In the genomic region with DNA sequence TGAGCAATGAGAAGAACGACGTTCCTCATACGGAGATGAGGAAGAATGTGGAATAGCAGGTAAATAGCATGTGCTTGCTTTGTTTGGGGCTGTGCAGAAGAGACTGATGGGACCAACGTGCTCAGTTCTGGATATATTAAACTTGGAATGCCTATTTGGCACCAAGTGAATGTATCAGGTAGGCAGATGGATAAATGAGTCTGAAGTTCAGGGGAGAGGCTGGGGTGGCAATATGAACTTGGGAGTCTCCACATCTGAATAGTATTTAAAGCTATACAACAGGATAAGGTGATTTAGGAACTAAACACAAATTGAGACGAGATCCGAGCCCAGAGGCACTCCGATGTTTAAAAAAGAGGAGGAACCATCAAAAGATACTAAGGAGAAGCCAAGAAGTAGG, we compare ENCODE assay signal across 36 cellular contexts. TPM values are rescaled to one million over a fixed set of nuclear protein-coding genes. Genes with fewer than 3 reads are reported as not detected.
A peak's percentile ranks its signal among the peaks of the same experiment; 100 is the strongest.
DNase-seq lines count a peak whose midpoint lies in the region; ATAC-seq, FAIRE-seq and TF ChIP-seq lines count a peak whose summit lies in the region.
"Had no signal": no experiment of that assay in that cellular context is flagged by ENCODE, and none has a peak within 500 bp of the region (broad histone marks: within the 10 kb centered on the region; RNA-seq: fewer than 3 reads in every experiment).

No MANE protein-coding gene starts in this region.

- H3K36me3 Mint-ChIP-seq in CD8-positive, alpha-beta T cell: peaks cover 4% of the 10 kb centered on the region
- H3K36me3 Mint-ChIP-seq in T-helper 17 cell (ENCODE audit: low read depth): no peaks in the 10 kb centered on the region

- no peak for DNase-seq in CD8-positive, alpha-beta T cell
- no peak for DNase-seq in T-helper 17 cell
- no peak for DNase-seq in left colon
- peak; percentile 74 for DNase-seq in small intestine
- DNase-seq in superior temporal gyrus (ENCODE audit: extremely low spot score): no peak
- no peak for DNase-seq in ecto neural progenitor cell (ENCODE audit: low spot score)
- no peak for DNase-seq in H7
- DNase-seq: 8988T; ACHN; AML-193; BE2C; C1 segment of cervical spinal cord; Caco-2; Calu3; CD4-positive, alpha-beta memory T cell; CD4-positive, alpha-beta T cell; CD4-positive, CD25-positive, alpha-beta regulatory T cell; CD8-positive, alpha-beta memory T cell; COR-L47; DMS 273 treated with DMSO at 0.1 percent for 48 hours; DMS153; DMS53; DMS79; DMS79 treated with DMSO at 0.1 percent for 48 hours; DND-41; EL had no signal

- POLR2A ChIA-PET in CD8-positive, alpha-beta T cell (lab: Charles Lee): interaction anchor here (1.6 kb wide), 1 partner anchor 13 kb away, joined by 6 read pairs; a partner anchor contains a TSS

- H3K36me3 ChIP-seq in CD8-positive, alpha-beta T cell (ENCODE audit: insufficient read depth, low read length): no peaks in the 10 kb centered on the region
- H3K36me3 ChIP-seq in small intestine (ENCODE audit: control insufficient read depth in 2 of 2, insufficient read depth in 2 of 2, low read length in 2 of 2) (no peaks in the 10 kb centered on the region), H7 (replicated peaks; ENCODE audit: control insufficient read depth, insufficient read depth, low read length) (no peaks in the 10 kb centered on the region)
- H3K36me3 ChIP-seq: BE2C had no signal

- H3K9me3 Mint-ChIP-seq in CD8-positive, alpha-beta T cell: no peaks in the 10 kb centered on the region
- H3K9me3 Mint-ChIP-seq: CD4-positive, alpha-beta memory T cell; CD4-positive, alpha-beta T cell; CD4-positive, CD25-positive, alpha-beta regulatory T cell; CD8-positive, alpha-beta memory T cell had no signal

- no peak for TF ChIP-seq CTCF in CD8-positive, alpha-beta T cell (IDR thresholded peaks at IDR 0.05)

- no peaks in the 10 kb centered on the region for H3K27me3 ChIP-seq in CD8-positive, alpha-beta T cell (ENCODE audit: insufficient read depth, low read length)
- no peaks in the 10 kb centered on the region for H3K27me3 ChIP-seq in small intestine (ENCODE audit: control insufficient read depth in 2 of 2, insufficient read depth in 2 of 2, low read length in 2 of 2)
- no peaks in the 10 kb centered on the region for H3K27me3 ChIP-seq in H7 (ENCODE audit: control insufficient read depth, insufficient read depth, low read length)
- H3K27me3 ChIP-seq: BE2C; BLaER1; BLaER1 treated with 17β-estradiol and CSF1 and Interleukin-3, amounts not matched to agents 10 nM and 100 nM had no signal

- H3K4me3 ChIP-seq in CD8-positive, alpha-beta T cell (ENCODE audit: low read depth, low read length): no peak overlapping the region
- H3K4me3 ChIP-seq in small intestine (ENCODE audit: low read depth in 1 of 2, low read length in 2 of 2) (no peak overlapping the region), H7 (ENCODE audit: insufficient read depth, low read depth, low read length) (no peak overlapping the region)
- H3K4me3 ChIP-seq: A549; BLaER1; BLaER1 treated with 17β-estradiol and CSF1 and Interleukin-3, amounts not matched to agents 10 nM and 100 nM had no signal

- no peaks in the 10 kb centered on the region for H3K27me3 Mint-ChIP-seq in CD8-positive, alpha-beta T cell (ENCODE audit: low read depth)
- no peaks in the 10 kb centered on the region for H3K27me3 Mint-ChIP-seq in T-helper 17 cell
- H3K27me3 Mint-ChIP-seq: B cell; CD4-positive, alpha-beta memory T cell; CD4-positive, alpha-beta T cell had no signal

- 21 to 75% (median 42%) methylated on average over 7 of the region's 7 CpGs for WGBS in small intestine, 3 donors

- H3K4me1 Mint-ChIP-seq in CD8-positive, alpha-beta T cell (ENCODE audit: low read depth): peaks cover 24% of the 10 kb centered on the region
- peaks cover 25% of the 10 kb centered on the region for H3K4me1 Mint-ChIP-seq in T-helper 17 cell

- H3K27ac Mint-ChIP-seq in CD8-positive, alpha-beta T cell: peak overlapping the region; percentile 78
- H3K27ac Mint-ChIP-seq in T-helper 17 cell: peak overlapping the region; percentile 45
- H3K27ac Mint-ChIP-seq: B cell; CD14-positive monocyte; CD4-positive, alpha-beta memory T cell; CD4-positive, alpha-beta T cell; CD8-positive, alpha-beta memory T cell had no signal

- peaks cover 17% of the 10 kb centered on the region for H3K4me1 ChIP-seq in CD8-positive, alpha-beta T cell (ENCODE audit: insufficient read depth, low read length)
- peaks cover 0 to 3% of the 10 kb centered on the region in 2 donors for H3K4me1 ChIP-seq in small intestine (ENCODE audit: control insufficient read depth in 2 of 2, insufficient read depth in 1 of 2, low read depth in 1 of 2, low read length in 1 of 2)
- H3K4me1 ChIP-seq: A549, BE2C, Caco-2 had no signal

- ATAC-seq in CD8-positive, alpha-beta T cell: no peak
- ATAC-seq in T-helper 17 cell: no peak
- ATAC-seq in left colon: peak; percentile 70
- ATAC-seq in HG02642 (IDR thresholded peaks at IDR 0.05; ENCODE audit: poor library complexity, unreplicated experiment): no peak
- ATAC-seq: A549 had no signal

- FAIRE-seq in small intestine (lab: Jason Lieb, UNC): no peak
- FAIRE-seq: A204.1, A549, D721Med had no signal

- intact Hi-C loops in CD8-positive, alpha-beta T cell (cut with DNase I, micrococcal nuclease): no loop called here
- intact Hi-C loops in left colon (cut with DNase I, micrococcal nuclease): no loop called here

- H3K27ac ChIP-seq in CD8-positive, alpha-beta T cell (ENCODE audit: low read depth, low read length): no peak overlapping the region
- H3K27ac ChIP-seq in small intestine (ENCODE audit: low read depth in 1 of 2, low read length in 1 of 2): no peak overlapping the region
- H3K27ac ChIP-seq: 22Rv1; A549; BLaER1; BLaER1 treated with 17β-estradiol and CSF1 and Interleukin-3, amounts not matched to agents 10 nM and 100 nM; C4-2B had no signal

- CTCF ChIA-PET in CD8-positive, alpha-beta T cell (lab: Charles Lee): interaction anchor here (1.6 kb wide), 1 partner anchor 13 kb away, joined by 3 read pairs; a partner anchor contains a TSS

- no peak overlapping the region for H3K4me3 Mint-ChIP-seq in CD8-positive, alpha-beta T cell
- no peak overlapping the region for H3K4me3 Mint-ChIP-seq in T-helper 17 cell
- H3K4me3 Mint-ChIP-seq: B cell; CD14-positive monocyte; CD4-positive, alpha-beta memory T cell; CD4-positive, alpha-beta T cell; CD8-positive, alpha-beta memory T cell had no signal

- H3K9me3 ChIP-seq in CD8-positive, alpha-beta T cell (ENCODE audit: low read length): no peaks in the 10 kb centered on the region
- H3K9me3 ChIP-seq in T-helper 17 cell (ENCODE audit: control insufficient read depth, low read length, poor library complexity, severe bottlenecking): no peaks in the 10 kb centered on the region
- no peaks in the 10 kb centered on the region for H3K9me3 ChIP-seq in small intestine (ENCODE audit: control insufficient read depth, low read depth)
- H3K9me3 ChIP-seq: A549, BE2C, BLaER1, Caco-2 had no signal

RNA-seq across cellular contexts. Expression of a gene that starts 12.7 kb away (rescaled TPM):
- total RNA-seq in CD8-positive, alpha-beta T cell: 10 to 100 TPM; 42.0 to 42.4 TPM
- total RNA-seq in T-helper 17 cell (10 to 100 TPM; 31.8 to 32.4 TPM), left colon (10 to 100 TPM in 1 of 2 donors, 1 to 10 TPM in 1; 9.4 to 10.3 TPM)
- 1 to 10 TPM; 6.6 to 9.6 (median 7.0) TPM for polyA plus RNA-seq in small intestine
- 13.0 and 17.0 TPM in 2 replicates for total RNA-seq in H7 (2014; rRNA removed; shearing (Covaris generic))
